In the genomic region with DNA sequence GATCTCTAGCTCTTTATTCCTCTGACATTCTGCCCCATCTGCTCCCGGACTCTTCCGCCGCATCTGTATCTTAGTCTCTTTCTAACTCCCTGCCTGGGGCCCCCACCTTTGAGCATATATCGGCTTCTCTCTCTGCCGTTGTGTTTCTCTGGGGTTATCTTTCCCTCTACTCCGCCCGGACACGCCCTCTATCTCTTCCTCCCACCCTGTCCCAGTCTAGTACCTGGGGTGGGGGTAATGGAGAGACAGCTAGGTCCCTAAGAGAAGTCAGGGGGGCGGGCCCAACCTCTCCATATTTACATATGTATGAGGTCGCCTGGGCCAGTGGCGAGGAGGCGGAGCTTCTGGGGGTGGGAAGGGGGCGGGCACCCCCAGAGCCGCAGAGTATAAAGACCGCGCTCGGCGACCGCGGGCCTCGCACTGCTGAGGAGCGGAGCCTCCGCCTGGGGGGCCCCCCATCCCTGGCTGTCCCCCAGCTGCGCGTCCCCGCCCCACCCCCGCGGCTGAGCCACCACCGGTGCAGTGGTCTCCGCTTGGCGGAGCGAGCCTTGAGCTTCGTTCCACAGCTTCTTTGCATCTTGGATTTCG, we compare ENCODE assay signal across 8 cellular contexts. TPM values are rescaled to one million over a fixed set of nuclear protein-coding genes. Genes with fewer than 3 reads are reported as not detected.
DNase-seq lines count a peak whose midpoint lies in the region; ATAC-seq and TF ChIP-seq lines count a peak whose summit lies in the region.

A gene with protein sequence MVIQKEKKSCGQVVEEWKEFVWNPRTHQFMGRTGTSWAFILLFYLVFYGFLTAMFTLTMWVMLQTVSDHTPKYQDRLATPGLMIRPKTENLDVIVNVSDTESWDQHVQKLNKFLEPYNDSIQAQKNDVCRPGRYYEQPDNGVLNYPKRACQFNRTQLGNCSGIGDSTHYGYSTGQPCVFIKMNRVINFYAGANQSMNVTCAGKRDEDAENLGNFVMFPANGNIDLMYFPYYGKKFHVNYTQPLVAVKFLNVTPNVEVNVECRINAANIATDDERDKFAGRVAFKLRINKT (plus strand): TSS at position 418 of the 588 bp plus-strand sequence. CDS start 593 bp downstream, outside the sequence.

- ATAC-seq in HG03045 (IDR thresholded peaks at IDR 0.05; ENCODE audit: unreplicated experiment), result peak; percentile 54

- H3K4me1 ChIP-seq in SJCRH30, result no peaks in the 10 kb centered on the region

- no peak for TF ChIP-seq CTCF in BJ (IDR thresholded peaks at IDR 0.05; ENCODE audit: insufficient read depth, low read depth, low read length)
- TF ChIP-seq CTCF in osteocyte (IDR thresholded peaks at IDR 0.05), result no peak

- H3K27ac Mint-ChIP-seq in activated naive CD4-positive, alpha-beta T cell treated with anti-CD3 and anti-CD28 coated beads, Interleukin-2, amount 10 ng/mL, durations not matched to agents 7 days and 5 days, result no peak within 1 kb of the TSS
- H3K27ac Mint-ChIP-seq in osteocyte (ENCODE audit: unreplicated experiment), result no peak within 1 kb of the TSS

- CTCF ChIA-PET in BJ (lab: Yijun Ruan, JAX), result interaction anchor here (0.7 to 2.5 kb wide), 4 partner anchors 9 to 37 kb away, joined by 3 to 26 read pairs (median 5); a partner anchor contains a TSS
- CTCF ChIA-PET in activated naive CD4-positive, alpha-beta T cell treated with anti-CD3 and anti-CD28 coated beads, Interleukin-2, amount 10 ng/mL, durations not matched to agents 7 days and 5 days (lab: Charles Lee), result interaction anchor here (0.6 to 1.8 kb wide), 2 partner anchors 35 to 287 kb away, joined by 3 to 5 read pairs; no protein-coding TSS in a partner anchor

- intact Hi-C loops in head of caudate nucleus (cut with DNase I) (no loop called here), posterior vena cava (cut with DNase I) (no loop called here)

- H3K27me3 ChIP-seq in BJ (ENCODE audit: control insufficient read depth, insufficient read depth, low read length), result peaks cover 45% of the 10 kb centered on the region
- peaks cover 7% of the 10 kb centered on the region; the same call in 1 of the 2 replicates for H3K27me3 ChIP-seq in SJCRH30

- H3K27me3 Mint-ChIP-seq in activated naive CD4-positive, alpha-beta T cell treated with anti-CD3 and anti-CD28 coated beads, Interleukin-2, amount 10 ng/mL, durations not matched to agents 7 days and 5 days, result peaks cover 80% of the 10 kb centered on the region
- peaks cover 47% of the 10 kb centered on the region for H3K27me3 Mint-ChIP-seq in osteocyte (ENCODE audit: unreplicated experiment)

- POLR2A ChIA-PET in BJ (lab: Charles Lee), result interaction anchor here (0.6 kb wide), 1 partner anchor 165 kb away, joined by 9 read pairs; no protein-coding TSS in a partner anchor

- peaks cover 15% of the 10 kb centered on the region for H3K4me1 Mint-ChIP-seq in activated naive CD4-positive, alpha-beta T cell treated with anti-CD3 and anti-CD28 coated beads, Interleukin-2, amount 10 ng/mL, durations not matched to agents 7 days and 5 days
- peaks cover 16% of the 10 kb centered on the region for H3K4me1 Mint-ChIP-seq in osteocyte (ENCODE audit: unreplicated experiment)

- no peaks in the 10 kb centered on the region for H3K9me3 ChIP-seq in SJCRH30 (replicated peaks)

- peak within 1 kb of the TSS; percentile 31 for H3K4me3 ChIP-seq in BJ (ENCODE audit: low read depth, low read length)
- H3K4me3 ChIP-seq in SJCRH30, result peak within 1 kb of the TSS; percentile 41

- H3K36me3 ChIP-seq in BJ (ENCODE audit: control insufficient read depth, insufficient read depth, low read length), result no peaks in the 10 kb centered on the region
- no peaks in the 10 kb centered on the region for H3K36me3 ChIP-seq in SJCRH30

- no peaks in the 10 kb centered on the region for H3K9me3 Mint-ChIP-seq in activated naive CD4-positive, alpha-beta T cell treated with anti-CD3 and anti-CD28 coated beads, Interleukin-2, amount 10 ng/mL, durations not matched to agents 7 days and 5 days
- no peaks in the 10 kb centered on the region for H3K9me3 Mint-ChIP-seq in osteocyte (ENCODE audit: unreplicated experiment)

- H3K36me3 Mint-ChIP-seq in activated naive CD4-positive, alpha-beta T cell treated with anti-CD3 and anti-CD28 coated beads, Interleukin-2, amount 10 ng/mL, durations not matched to agents 7 days and 5 days, result no peaks in the 10 kb centered on the region
- H3K36me3 Mint-ChIP-seq in osteocyte (ENCODE audit: unreplicated experiment), result no peaks in the 10 kb centered on the region

- no peak within 1 kb of the TSS for H3K27ac ChIP-seq in SJCRH30
- peak within 1 kb of the TSS; percentile 88 for H3K27ac ChIP-seq in temporal lobe (ENCODE audit: low read depth, low read length)

- H3K4me3 Mint-ChIP-seq in activated naive CD4-positive, alpha-beta T cell treated with anti-CD3 and anti-CD28 coated beads, Interleukin-2, amount 10 ng/mL, durations not matched to agents 7 days and 5 days, result peak within 1 kb of the TSS; percentile 71
- peak within 1 kb of the TSS; percentile 78 for H3K4me3 Mint-ChIP-seq in osteocyte (ENCODE audit: unreplicated experiment)

- DNase-seq in BJ (ENCODE audit: low read depth) (no peak), SJCRH30 (peak; percentile 83), head of caudate nucleus (peak; percentile 38 to 87 (median 71)), osteocyte (ENCODE audit: extremely low spot score, unreplicated experiment) (no peak), posterior vena cava (ENCODE audit: low spot score) (no peak)
- peak; percentile 86 for DNase-seq in activated naive CD4-positive, alpha-beta T cell treated with anti-CD3 and anti-CD28 coated beads, Interleukin-2, amount 10 ng/mL, durations not matched to agents 7 days and 5 days

RNA-seq across cellular contexts. Expression of the gene that starts here (rescaled TPM):
- not detected in 2 replicates for polyA plus RNA-seq in BJ (2011; rRNA removed)
- polyA minus RNA-seq in BJ (2011; rRNA and poly(A)+ RNA removed), result not detected in 2 replicates
- 0.04 and 0.10 TPM in 2 replicates for total RNA-seq in SJCRH30 (2014; rRNA removed; shearing (Covaris generic))
- 2.4 and 3.0 TPM in 2 replicates for total RNA-seq in osteocyte
- total RNA-seq in temporal lobe, result 13.8 TPM
- total RNA-seq in posterior vena cava, result 1 to 10 TPM; 2.2 to 2.6 TPM

Comparison
In these comparisons a context has a peak if more than half of its experiments do, and no peak if none do; other contexts are left out.
1. Peak in DNase-seq and H3K4me3 ChIP-seq in SJCRH30; RNA of the gene not detected or under 1 TPM.
2. DNase-seq: peak in activated naive CD4-positive, alpha-beta T cell treated with anti-CD3 and anti-CD28 coated beads, Interleukin-2, amount 10 ng/mL, durations not matched to agents 7 days and 5 days (single experiment) and head of caudate nucleus (42 of 42); none in BJ (single experiment), osteocyte (single experiment) and posterior vena cava (single experiment).